In genomic region chr2:146870691-146871090, GRCh38 we compare ENCODE assay signal across 30 cellular contexts.
"Had no signal": no experiment of that assay in that cellular context is flagged by ENCODE, and none has a peak within 500 bp of the region (broad histone marks: within the 10 kb centered on the region; RNA-seq: fewer than 3 reads in every experiment).

No MANE protein-coding gene starts in this region.

- H3K4me1 ChIP-seq: adrenal gland, colonic mucosa, gastroesophageal sphincter, heart right ventricle had no signal

- DNase-seq: activated CD4-positive, alpha-beta memory T cell treated with anti-CD3 and anti-CD28 coated beads for 36 hours; activated CD4-positive, alpha-beta T cell treated with anti-CD3 and anti-CD28 coated beads for 36 hours; activated CD4-positive, alpha-beta T cell treated with anti-CD3 and anti-CD28 coated beads, Interleukin-2, amount 10 ng/mL, durations not matched to agents 24 days and 14 days; activated CD4-positive, CD25-positive, alpha-beta regulatory T cell; activated CD4-positive, CD25-positive, alpha-beta regulatory T cell treated with anti-CD3 and anti-CD28 coated beads, Interleukin-2, amount 50 U/mL, for 72 hours; activated CD8-positive, alpha-beta memory T cell treated with anti-CD3 and anti-CD28 coated beads, Interleukin-2, amount 10 ng/mL, durations not matched to agents 7 days and 5 days; activated CD8-positive, alpha-beta memory T cell treated with anti-CD3 and anti-CD28 coated beads, Interleukin-2, amount 50 U/mL, for 4 hours; activated CD8-positive, alpha-beta T cell treated with anti-CD3 and anti-CD28 coated beads, Interleukin-2, amount 10 ng/mL, durations not matched to agents 7 days and 5 days; activated effector memory CD4-positive, alpha-beta T cell treated with anti-CD3 and anti-CD28 coated beads, Interleukin-2, amount 50 U/mL, for 16 hours; activated naive CD4-positive, alpha-beta T cell treated with anti-CD3 and anti-CD28 coated beads for 36 hours; activated naive CD8-positive, alpha-beta T cell treated with anti-CD3 and anti-CD28 coated beads for 36 hours; activated naive CD8-positive, alpha-beta T cell treated with anti-CD3 and anti-CD28 coated beads, Interleukin-2, amount 50 U/mL, for 24 hours; activated T-cell treated with anti-CD3 and anti-CD28 coated beads, Interleukin-2, amount 50 U/mL, for 1 hour; activated T-cell treated with anti-CD3 and anti-CD28 coated beads, Interleukin-2, amount 50 U/mL, for 48 hours; adrenal gland; amygdala; aorta; caudate nucleus; colonic mucosa; effector CD8-positive, alpha-beta T cell; foreskin melanocyte; heart right ventricle; T-helper 1 cell; T-helper 17 cell; T1000 had no signal

- H3K27ac ChIP-seq: adrenal gland, colonic mucosa, gastroesophageal sphincter, heart right ventricle, hepatocyte had no signal

- ATAC-seq: activated CD4-positive, alpha-beta T cell treated with anti-CD3 and anti-CD28 coated beads for 36 hours; activated CD8-positive, alpha-beta memory T cell treated with anti-CD3 and anti-CD28 coated beads, Interleukin-2, amount 10 ng/mL, durations not matched to agents 7 days and 5 days; activated CD8-positive, alpha-beta T cell treated with anti-CD3 and anti-CD28 coated beads, Interleukin-2, amount 10 ng/mL, durations not matched to agents 7 days and 5 days; activated naive CD8-positive, alpha-beta T cell treated with anti-CD3 and anti-CD28 coated beads, Interleukin-2, amount 50 U/mL, for 24 hours; esophagus mucosa; gastroesophageal sphincter; heart right ventricle; T-helper 17 cell had no signal

- H3K36me3 ChIP-seq: adrenal gland, colonic mucosa, gastroesophageal sphincter, heart right ventricle had no signal

- H3K27me3 ChIP-seq: adrenal gland, colonic mucosa, gastroesophageal sphincter, heart right ventricle, hepatocyte had no signal

- FAIRE-seq: endometrium, endothelial cell of umbilical vein had no signal

- H3K4me3 ChIP-seq: adrenal gland, colonic mucosa, gastroesophageal sphincter, heart right ventricle, hepatocyte had no signal
